ENCODE assay signal across 12 cellular contexts in the genomic region with DNA sequence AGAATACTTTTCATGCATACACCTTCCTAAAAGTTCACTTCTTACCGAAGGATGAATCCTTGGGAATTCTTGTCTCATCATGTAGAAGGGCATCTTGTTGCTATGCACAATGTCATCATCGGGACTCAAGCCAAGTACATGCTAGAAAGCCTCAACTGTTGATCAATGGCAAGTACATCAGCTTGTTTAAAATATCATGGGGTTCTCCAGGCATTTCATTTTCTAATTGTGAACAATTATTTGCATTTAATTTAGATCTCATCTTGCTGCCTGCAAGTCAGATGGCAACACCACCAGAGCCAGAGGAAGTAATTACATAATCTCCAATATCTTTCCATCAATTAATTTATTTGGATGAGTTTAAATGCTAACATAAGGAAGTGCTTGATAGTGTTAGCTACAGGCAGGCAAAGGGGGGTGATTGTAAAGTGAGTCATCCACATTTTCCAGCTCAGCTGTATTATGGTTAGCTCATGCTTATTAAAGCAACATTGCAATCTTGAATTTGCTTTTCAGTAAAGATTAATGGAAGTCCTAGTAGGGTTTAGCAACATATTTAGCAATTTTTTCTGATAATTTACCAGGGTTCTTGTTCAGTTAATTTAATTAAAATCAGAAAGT.
A peak's percentile ranks its signal among the peaks of the same experiment; 100 is the strongest.
DNase-seq lines count a peak whose midpoint lies in the region; ATAC-seq, FAIRE-seq and TF ChIP-seq lines count a peak whose summit lies in the region.
"Had no signal": no experiment of that assay in that cellular context is flagged by ENCODE, and none has a peak within 500 bp of the region (broad histone marks: within the 10 kb centered on the region; RNA-seq: fewer than 3 reads in every experiment).

No MANE protein-coding gene starts in this region.

- dilution Hi-C loops in mammary epithelial cell (cut with HindIII; ENCODE audit: low sequenced_read_pairs) (no loop called here), keratinocyte (cut with MboI; ENCODE audit: extremely low pct_ligation_motif_present, low sequenced_read_pairs) (no loop called here)

- H3K4me2 ChIP-seq in mammary epithelial cell (ENCODE audit: insufficient read depth, low read depth, low read length) = peak overlapping the region; percentile 63
- H3K4me2 ChIP-seq in keratinocyte (ENCODE audit: control insufficient read depth, extremely low read depth, insufficient read depth, low read depth, low read length) = peak overlapping the region; percentile 58

- CTCF ChIA-PET in mammary epithelial cell (lab: Charles Lee; ENCODE audit: low non-redundant PET) = interaction anchor here (0.6 kb wide), 1 partner anchor 120 kb away, joined by 3 read pairs; no protein-coding TSS in a partner anchor
- CTCF ChIA-PET in GM10248 (lab: Yijun Ruan, JAX) = no interaction called here

- no peaks in the 10 kb centered on the region for H4K20me1 ChIP-seq in mammary epithelial cell (ENCODE audit: insufficient read depth, low read length)
- H4K20me1 ChIP-seq in keratinocyte (ENCODE audit: control insufficient read depth, extremely low read depth, insufficient read depth, low read length) = no peaks in the 10 kb centered on the region

- H3K27ac ChIP-seq in mammary epithelial cell (ENCODE audit: insufficient read depth, low read depth, low read length) = peak overlapping the region; percentile 1
- H3K27ac ChIP-seq in keratinocyte (ENCODE audit: control insufficient read depth, insufficient read depth, low read length) = no peak overlapping the region
- H3K27ac ChIP-seq: esophagus squamous epithelium had no signal

- POLR2A ChIA-PET in GM10248 (lab: Yijun Ruan, JAX) = no interaction called here

- no peak for TF ChIP-seq CTCF in mammary epithelial cell (conservative IDR thresholded peaks at IDR 0.05 in 1 of 2, IDR thresholded peaks at IDR 0.05 in 1 of 2; ENCODE audit: extremely low read depth in 1 of 2, insufficient read depth in 1 of 2, low read depth in 1 of 2, low read length in 2 of 2)
- no peak for TF ChIP-seq CTCF in keratinocyte (optimal IDR thresholded peaks at IDR 0.05 in 1 of 3, IDR thresholded peaks at IDR 0.05 in 1 of 3, conservative IDR thresholded peaks at IDR 0.05 in 1 of 3; ENCODE audit: extremely low read depth in 1 of 3, insufficient read depth in 2 of 3, low read length in 3 of 3)
- TF ChIP-seq CTCF in GM10248 (IDR thresholded peaks at IDR 0.05; ENCODE audit: control extremely low read depth, extremely low read depth, low read depth, missing control alignments) = no peak

- H3K36me3 ChIP-seq in mammary epithelial cell (ENCODE audit: insufficient read depth, low read length) = no peaks in the 10 kb centered on the region
- H3K36me3 ChIP-seq in keratinocyte (ENCODE audit: control insufficient read depth in 2 of 2, extremely low read depth in 1 of 2, insufficient read depth in 2 of 2, low read length in 2 of 2) = no peaks in the 10 kb centered on the region
- H3K36me3 ChIP-seq: esophagus squamous epithelium had no signal

- in situ Hi-C loops in ACHN (cut with HindIII; ENCODE audit: low pct_ligation_motif_present, low pct_unique_long_range_greater_than_20kb, low sequenced_read_pairs) (no loop called here), mammary epithelial cell (cut with MboI; ENCODE audit: low sequenced_read_pairs in 2 of 2) (no loop called here)

- ATAC-seq in GM21619 (IDR thresholded peaks at IDR 0.05; ENCODE audit: unreplicated experiment) (no peak), HG02938 (IDR thresholded peaks at IDR 0.05; ENCODE audit: unreplicated experiment) (no peak)

- H3K4me1 ChIP-seq in mammary epithelial cell (ENCODE audit: insufficient read depth, low read length) = peaks cover 10% of the 10 kb centered on the region
- peaks cover 4% of the 10 kb centered on the region for H3K4me1 ChIP-seq in keratinocyte (ENCODE audit: control insufficient read depth, extremely low read depth, insufficient read depth, low read length)
- H3K4me1 ChIP-seq: esophagus squamous epithelium had no signal

- BruUV-seq in mammary epithelial cell (replicated peaks; lab: Mats Ljungman, UMichigan) = no TSS peak

- H3K9ac ChIP-seq in mammary epithelial cell (ENCODE audit: insufficient read depth, low read length) = no peak overlapping the region
- no peak overlapping the region for H3K9ac ChIP-seq in keratinocyte (ENCODE audit: control insufficient read depth, extremely low read depth, insufficient read depth, low read length)

- no peaks in the 10 kb centered on the region for H3K9me1 ChIP-seq in keratinocyte (ENCODE audit: control insufficient read depth, extremely low read depth, insufficient read depth, low read length)

- H3K79me2 ChIP-seq in mammary epithelial cell (ENCODE audit: insufficient read depth, low read length) (no peaks in the 10 kb centered on the region), keratinocyte (ENCODE audit: control insufficient read depth, insufficient read depth, low read length) (no peaks in the 10 kb centered on the region)

- FAIRE-seq in keratinocyte (lab: Jason Lieb, UNC) = peak; percentile 34

- intact Hi-C loops in mammary epithelial cell (cut with micrococcal nuclease) = no loop called here

- WGBS in mammary epithelial cell (ENCODE audit: low coverage, missing lambda C conversion rate) = 32% methylated on average over 2 of the region's 2 CpGs

- peak; percentile 30 for DNase-seq in ACHN
- DNase-seq in HT1080 (ENCODE audit: low read depth) = peak; percentile 36
- peak; percentile 65 for DNase-seq in mammary epithelial cell
- DNase-seq in keratinocyte (ENCODE audit: low read depth, low spot score) = peak; percentile 7
- no peak for DNase-seq in GM10248 (ENCODE audit: extremely low spot score)
- no peak for DNase-seq in activated CD4-positive, alpha-beta T cell treated with anti-CD3 and anti-CD28 coated beads for 4 hours
- DNase-seq: activated CD4-positive, alpha-beta T cell treated with anti-CD3 and anti-CD28 coated beads for 48 hours; esophagus squamous epithelium; Kasumi-1; NCI-H2171 had no signal

- H3K4me3 ChIP-seq in mammary epithelial cell (replicated peaks in 1 of 3; ENCODE audit: insufficient read depth in 1 of 3, low read depth in 2 of 3, low read length in 3 of 3) (no peak overlapping the region), keratinocyte (ENCODE audit: control insufficient read depth in 2 of 3, extremely low read depth in 1 of 3, insufficient read depth in 2 of 3, low read depth in 1 of 3, low read length in 3 of 3) (no peak overlapping the region)
- H3K4me3 ChIP-seq: esophagus squamous epithelium had no signal

- no peaks in the 10 kb centered on the region for H3K9me3 ChIP-seq in mammary epithelial cell (replicated peaks; ENCODE audit: insufficient read depth, low read length)
- H3K9me3 ChIP-seq in keratinocyte (ENCODE audit: control insufficient read depth, low read depth, low read length) = no peaks in the 10 kb centered on the region
- H3K9me3 ChIP-seq: esophagus squamous epithelium had no signal

- H2AFZ ChIP-seq in mammary epithelial cell (ENCODE audit: low read depth, low read length) = no peak overlapping the region
- no peak overlapping the region for H2AFZ ChIP-seq in keratinocyte (ENCODE audit: control insufficient read depth, low read length)

- H3K27me3 ChIP-seq in mammary epithelial cell (ENCODE audit: insufficient read depth, low read length) (no peaks in the 10 kb centered on the region), keratinocyte (ENCODE audit: control insufficient read depth, extremely low read depth, insufficient read depth, low read length) (no peaks in the 10 kb centered on the region)
- H3K27me3 ChIP-seq: esophagus squamous epithelium had no signal

Comparison
In these comparisons a context has a peak if more than half of its experiments do, and no peak if none do; other contexts are left out.
1. DNase-seq: peak in ACHN (single experiment), HT1080 (single experiment), mammary epithelial cell (single experiment) and keratinocyte (single experiment); none in GM10248 (single experiment) and activated CD4-positive, alpha-beta T cell treated with anti-CD3 and anti-CD28 coated beads for 4 hours (0 of 2).